In genomic region chr16:68086860-68087268, GRCh38 we compare ENCODE assay signal across 8 cellular contexts. TPM values are rescaled to one million over a fixed set of nuclear protein-coding genes. Genes with fewer than 3 reads are reported as not detected.
DNase-seq lines count a peak whose midpoint lies in the region; ATAC-seq, FAIRE-seq and TF ChIP-seq lines count a peak whose summit lies in the region.

No MANE protein-coding gene starts in this region.

- peak overlapping the region; percentile 98 for H3K27ac Mint-ChIP-seq in activated T-cell treated with anti-CD3 and anti-CD28 coated beads, Interleukin-2, amount 50 U/mL, for 24 hours
- H3K27ac Mint-ChIP-seq in activated CD8-positive, alpha-beta T cell treated with anti-CD3 and anti-CD28 coated beads for 36 hours = peak overlapping the region; percentile 88

- no peaks in the 10 kb centered on the region for H3K9me3 Mint-ChIP-seq in activated T-cell treated with anti-CD3 and anti-CD28 coated beads, Interleukin-2, amount 50 U/mL, for 24 hours
- no peaks in the 10 kb centered on the region for H3K9me3 Mint-ChIP-seq in activated CD8-positive, alpha-beta T cell treated with anti-CD3 and anti-CD28 coated beads for 36 hours

- no peaks in the 10 kb centered on the region for H3K9me3 ChIP-seq in tibial nerve

- no peaks in the 10 kb centered on the region for H3K27me3 Mint-ChIP-seq in activated T-cell treated with anti-CD3 and anti-CD28 coated beads, Interleukin-2, amount 50 U/mL, for 24 hours
- no peaks in the 10 kb centered on the region for H3K27me3 Mint-ChIP-seq in activated CD8-positive, alpha-beta T cell treated with anti-CD3 and anti-CD28 coated beads for 36 hours

- no peak for TF ChIP-seq POLR2A in tibial nerve (IDR thresholded peaks at IDR 0.05)

- H3K4me1 ChIP-seq in tibial nerve = peaks cover 0 to 79% (median 49%) of the 10 kb centered on the region in 4 donors

- intact Hi-C loops in activated CD8-positive, alpha-beta T cell treated with anti-CD3 and anti-CD28 coated beads for 36 hours (cut with micrococcal nuclease) = no loop called here

- H3K4me3 ChIP-seq in tibial nerve = peak overlapping the region; percentile 69 to 97 (median 92)

- no peaks in the 10 kb centered on the region for H3K36me3 ChIP-seq in tibial nerve

- WGBS in tibial nerve, 2 donors = 6% methylated on average over 6 of the region's 6 CpGs

- H3K4me3 Mint-ChIP-seq in activated T-cell treated with anti-CD3 and anti-CD28 coated beads, Interleukin-2, amount 50 U/mL, for 24 hours = peak overlapping the region; percentile 87
- H3K4me3 Mint-ChIP-seq in activated CD8-positive, alpha-beta T cell treated with anti-CD3 and anti-CD28 coated beads for 36 hours = peak overlapping the region; percentile 88

- peak overlapping the region in 3 of 4 donors; percentile 97 to 100 (median 98) for H3K27ac ChIP-seq in tibial nerve

- ATAC-seq in activated CD8-positive, alpha-beta T cell treated with anti-CD3 and anti-CD28 coated beads for 36 hours = no peak
- no peak for ATAC-seq in GM18520 (IDR thresholded peaks at IDR 0.05; ENCODE audit: unreplicated experiment)

- no peaks in the 10 kb centered on the region for H3K27me3 ChIP-seq in tibial nerve

- peak; percentile 30 for FAIRE-seq in islet of Langerhans (lab: Jason Lieb, UNC)

- DNase-seq in activated T-cell treated with anti-CD3 and anti-CD28 coated beads, Interleukin-2, amount 50 U/mL, for 24 hours = no peak
- no peak for DNase-seq in activated T-cell treated with anti-CD3 and anti-CD28 coated beads, Interleukin-2, amount 50 U/mL, for 1 hour
- DNase-seq in activated CD8-positive, alpha-beta T cell treated with anti-CD3 and anti-CD28 coated beads for 36 hours = no peak
- DNase-seq in tibial nerve (ENCODE audit: low spot score in 2 of 2) = no peak
- DNase-seq in HT-29 (ENCODE audit: low spot score) = no peak
- no peak for DNase-seq in stimulated activated naive CD4-positive, alpha-beta T cell (lab: John Stamatoyannopoulos, UW)

- H3K4me1 Mint-ChIP-seq in activated T-cell treated with anti-CD3 and anti-CD28 coated beads, Interleukin-2, amount 50 U/mL, for 24 hours (ENCODE audit: low read depth) = peaks cover 69% of the 10 kb centered on the region
- H3K4me1 Mint-ChIP-seq in activated CD8-positive, alpha-beta T cell treated with anti-CD3 and anti-CD28 coated beads for 36 hours (ENCODE audit: low read depth) = peaks cover 49% of the 10 kb centered on the region

- CTCF ChIA-PET in activated CD8-positive, alpha-beta T cell treated with anti-CD3 and anti-CD28 coated beads for 36 hours (lab: Charles Lee) = interaction anchor here (1.1 to 2.0 kb wide), 7 partner anchors 16 to 175 kb away, joined by 3 to 6 read pairs (median 3); no protein-coding TSS in a partner anchor

- no peak for TF ChIP-seq EP300 in tibial nerve (IDR thresholded peaks at IDR 0.05)

- POLR2A ChIA-PET in activated CD8-positive, alpha-beta T cell treated with anti-CD3 and anti-CD28 coated beads for 36 hours (lab: Charles Lee) = interaction anchor here (1.0 to 1.6 kb wide), 4 partner anchors 9 to 33 kb away, joined by 3 to 5 read pairs (median 4); no protein-coding TSS in a partner anchor

- TF ChIP-seq CTCF in activated CD8-positive, alpha-beta T cell treated with anti-CD3 and anti-CD28 coated beads for 36 hours (IDR thresholded peaks at IDR 0.05) = no peak
- TF ChIP-seq CTCF in tibial nerve (IDR thresholded peaks at IDR 0.05) = no peak

- H3K36me3 Mint-ChIP-seq in activated T-cell treated with anti-CD3 and anti-CD28 coated beads, Interleukin-2, amount 50 U/mL, for 24 hours (ENCODE audit: low read depth) = peaks cover 26% of the 10 kb centered on the region
- peaks cover 28% of the 10 kb centered on the region for H3K36me3 Mint-ChIP-seq in activated CD8-positive, alpha-beta T cell treated with anti-CD3 and anti-CD28 coated beads for 36 hours (ENCODE audit: low read depth)

RNA-seq across cellular contexts. Expression of gene NFATC3, which starts 1.7 kb away (rescaled TPM):
- 100 to 1,000 TPM; 102 to 104 TPM for total RNA-seq in activated CD8-positive, alpha-beta T cell treated with anti-CD3 and anti-CD28 coated beads for 36 hours
- total RNA-seq in tibial nerve = 100 to 1,000 TPM in 2 of 4 donors, 10 to 100 TPM in 2; 81.4 to 105 (median 97.1) TPM
- total RNA-seq in HT-29 (2014; rRNA removed; shearing (Covaris generic)) = 20.4 and 20.8 TPM in 2 replicates
